ENCODE assay signal across 12 cellular contexts in the genomic region with DNA sequence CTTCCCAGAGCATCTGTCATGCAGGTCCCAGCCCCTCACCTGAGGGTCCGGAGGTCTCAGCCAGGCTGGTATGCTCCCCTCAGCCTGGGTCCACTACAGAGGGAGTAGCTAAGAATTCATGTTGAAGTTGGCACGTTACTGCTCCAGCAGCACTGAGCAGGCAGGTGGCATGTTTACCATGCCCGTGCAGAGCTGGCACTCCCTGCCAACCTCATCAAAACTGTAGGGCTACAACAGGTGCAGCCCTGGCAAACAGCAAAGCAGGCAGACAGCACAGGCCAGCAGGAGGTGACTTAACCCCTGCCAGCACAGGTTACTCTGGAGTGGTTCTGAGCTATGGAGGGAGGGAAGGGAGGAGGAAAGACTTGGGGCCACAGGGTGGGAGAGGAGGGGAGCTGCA. TPM values are rescaled to one million over a fixed set of nuclear protein-coding genes. Genes with fewer than 3 reads are reported as not detected.
A peak's percentile ranks its signal among the peaks of the same experiment; 100 is the strongest.
DNase-seq lines count a peak whose midpoint lies in the region; ATAC-seq and TF ChIP-seq lines count a peak whose summit lies in the region.
"Had no signal": no experiment of that assay in that cellular context is flagged by ENCODE, and none has a peak within 500 bp of the region (broad histone marks: within the 10 kb centered on the region; RNA-seq: fewer than 3 reads in every experiment).

No MANE protein-coding gene starts in this region.

- H3K27me3 ChIP-seq in body of pancreas (no peaks in the 10 kb centered on the region), neural progenitor cell (no peaks in the 10 kb centered on the region)

- TF ChIP-seq CTCF in body of pancreas (IDR thresholded peaks at IDR 0.05) = peak in 4 of 7 experiments; percentile 32 to 44 (median 36)
- no peak for TF ChIP-seq CTCF in neural progenitor cell (IDR thresholded peaks at IDR 0.05)

- no peak overlapping the region for H3K4me3 Mint-ChIP-seq in neural progenitor cell

- H3K36me3 ChIP-seq in body of pancreas (replicated peaks in 1 of 2; ENCODE audit: insufficient read depth in 1 of 2, low read depth in 2 of 2) = no peaks in the 10 kb centered on the region
- no peaks in the 10 kb centered on the region for H3K36me3 ChIP-seq in neural progenitor cell

- no peaks in the 10 kb centered on the region for H3K79me2 ChIP-seq in neural progenitor cell (ENCODE audit: low read depth)

- peaks cover 9% of the 10 kb centered on the region for H3K27me3 Mint-ChIP-seq in neural progenitor cell (ENCODE audit: insufficient read depth, low read depth)

- H3K9me3 Mint-ChIP-seq in neural progenitor cell = no peaks in the 10 kb centered on the region
- H3K9me3 Mint-ChIP-seq: activated T-helper 2 cell treated with anti-CD3 and anti-CD28 coated beads, Interferon-gamma antibody, Interleukin-2, Interleukin-4, amounts not matched to agents 10 μg/mL and 5 μg/mL and 100 μg/mL, durations not matched to agents 14 hours and 24 hours and 36 hours had no signal

- peaks cover 3% of the 10 kb centered on the region for H3K36me3 Mint-ChIP-seq in neural progenitor cell

- no peak overlapping the region for H2AFZ ChIP-seq in neural progenitor cell (replicated peaks)

- 16% methylated on average over 2 to 3 of the region's 3 CpGs for WGBS in body of pancreas, 2 donors

- H3K27ac Mint-ChIP-seq in neural progenitor cell = peak overlapping the region; percentile 90
- H3K27ac Mint-ChIP-seq: activated T-helper 2 cell treated with anti-CD3 and anti-CD28 coated beads, Interferon-gamma antibody, Interleukin-2, Interleukin-4, amounts not matched to agents 10 μg/mL and 5 μg/mL and 100 μg/mL, durations not matched to agents 14 hours and 24 hours and 36 hours; progenitor cell of endocrine pancreas had no signal

- TF ChIP-seq POLR2A in body of pancreas (IDR thresholded peaks at IDR 0.05) = peak in 1 of 3 donors; percentile 11

- H3K27ac ChIP-seq in body of pancreas (peak overlapping the region; percentile 64 to 83 (median 78)), neural progenitor cell (no peak overlapping the region)

- no peak overlapping the region for H3K9ac ChIP-seq in neural progenitor cell

- peak; percentile 77 for ATAC-seq in body of pancreas

- H3K4me1 Mint-ChIP-seq in neural progenitor cell = peaks cover 44% of the 10 kb centered on the region

- H3K9me3 ChIP-seq in body of pancreas (no peaks in the 10 kb centered on the region), neural progenitor cell (ENCODE audit: low read depth) (no peaks in the 10 kb centered on the region)

- no peak overlapping the region for H3K4me2 ChIP-seq in neural progenitor cell

- DNase-seq in DMS79 treated with DMSO at 0.1 percent for 48 hours (lab: John Stamatoyannopoulos, UW) (peak; percentile 84), NCI-H128 (lab: John Stamatoyannopoulos, UW; ENCODE audit: unreplicated experiment) (peak; percentile 66), body of pancreas (peak; percentile 84 to 96 (median 94)), neural progenitor cell (ENCODE audit: low spot score) (no peak), cardiac septum (ENCODE audit: low spot score) (no peak), putamen (ENCODE audit: low spot score) (no peak)
- DNase-seq in activated CD8-positive, alpha-beta memory T cell treated with anti-CD3 and anti-CD28 coated beads for 24 hours = no peak
- DNase-seq: GF-D8, NCI-H526 treated with DMSO at 0.1 percent for 48 hours, T1000 had no signal

- intact Hi-C loops in body of pancreas (cut with DNase I) (no loop called here), cardiac septum (cut with DNase I) (no loop called here)

- peaks cover 33% of the 10 kb centered on the region for H3K4me1 ChIP-seq in body of pancreas
- H3K4me1 ChIP-seq in neural progenitor cell = peaks cover 29% of the 10 kb centered on the region

- no peaks in the 10 kb centered on the region for H4K20me1 ChIP-seq in neural progenitor cell (ENCODE audit: low read depth)

- no peak overlapping the region for H3K4me3 ChIP-seq in body of pancreas
- H3K4me3 ChIP-seq in neural progenitor cell = no peak overlapping the region

- peaks cover 34% of the 10 kb centered on the region for H3F3A ChIP-seq in neural progenitor cell (ENCODE audit: low read depth)

RNA-seq across cellular contexts. Expression of a gene that starts 46.4 kb away (rescaled TPM):
- 10 to 100 TPM; 11.2 to 20.8 TPM for total RNA-seq in body of pancreas
- 29.4 and 56.2 TPM in 2 replicates for total RNA-seq in neural progenitor cell (ENCODE audit: low replicate concordance)
- total RNA-seq in cardiac septum = 0.75 TPM

RNA-seq across cellular contexts. Expression of a gene that starts 47.4 kb away (rescaled TPM):
- total RNA-seq in body of pancreas = 1 to 10 TPM; 1.3 to 1.6 TPM
- 7.1 and 12.1 TPM in 2 replicates for total RNA-seq in neural progenitor cell (ENCODE audit: low replicate concordance)
- 4.0 TPM for total RNA-seq in cardiac septum

Comparison
In these comparisons a context has a peak if more than half of its experiments do, and no peak if none do; other contexts are left out.
1. DNase-seq: peak in DMS79 treated with DMSO at 0.1 percent for 48 hours (single experiment), NCI-H128 (single experiment) and body of pancreas (4 of 4); none in neural progenitor cell (single experiment), activated CD8-positive, alpha-beta memory T cell treated with anti-CD3 and anti-CD28 coated beads for 24 hours (single experiment), cardiac septum (single experiment) and putamen (single experiment).